Comparison of ENCODE assay signal across 20 cellular contexts in the genomic region with DNA sequence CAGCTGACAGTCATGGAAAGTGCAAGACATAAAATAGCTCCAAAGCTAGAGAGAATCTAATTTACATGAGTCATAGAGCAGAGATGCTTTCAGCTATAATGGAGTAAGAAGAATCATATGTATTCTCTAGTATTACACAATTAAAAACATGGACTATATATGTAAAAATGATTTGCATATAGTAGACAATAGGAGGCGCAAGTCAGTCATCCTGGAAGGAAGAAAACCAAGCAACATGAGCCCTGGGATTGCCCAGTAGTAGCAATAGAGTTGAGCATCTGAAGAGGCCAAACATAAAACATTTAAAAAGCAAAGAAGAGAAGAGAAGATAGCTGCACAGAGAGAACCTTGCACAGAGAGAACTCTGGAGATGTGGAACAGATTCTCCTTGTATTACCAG.
"Had no signal": no experiment of that assay in that cellular context is flagged by ENCODE, and none has a peak within 500 bp of the region (broad histone marks: within the 10 kb centered on the region; RNA-seq: fewer than 3 reads in every experiment).

No MANE protein-coding gene starts in this region.

- H3K36me3 ChIP-seq: ascending aorta, brain microvascular endothelial cell, colonic mucosa, esophagus squamous epithelium, heart left ventricle, pancreas, tibial nerve had no signal

- H3K36me3 Mint-ChIP-seq: memory B cell had no signal

- H3K4me1 Mint-ChIP-seq: activated T-helper 17 cell treated with anti-CD3 and anti-CD28 coated beads, Interleukin-2, amount 50 U/mL, for 72 hours; central memory CD8-positive, alpha-beta T cell; memory B cell had no signal

- H3K27ac Mint-ChIP-seq: activated naive CD4-positive, alpha-beta T cell treated with anti-CD3 and anti-CD28 coated beads, Interleukin-2, amount 50 U/mL, for 72 hours; activated T-helper 17 cell treated with anti-CD3 and anti-CD28 coated beads, Interleukin-2, amount 50 U/mL, for 72 hours; memory B cell; nephron; stimulated activated naive CD8-positive, alpha-beta T cell treated with anti-CD3 and anti-CD28 coated beads, Interleukin-15, Interleukin-2, amounts not matched to agents 100 ng/mL and 50 ng/mL, for 24 hours had no signal

- H3K4me1 ChIP-seq: ascending aorta, colonic mucosa, esophagus squamous epithelium, heart left ventricle, pancreas, psoas muscle, tibial nerve had no signal

- ATAC-seq: activated naive CD4-positive, alpha-beta T cell treated with anti-CD3 and anti-CD28 coated beads, Interleukin-2, amount 50 U/mL, for 72 hours; activated T-helper 17 cell treated with anti-CD3 and anti-CD28 coated beads, Interleukin-2, amount 50 U/mL, for 72 hours; heart left ventricle; pancreas; psoas muscle; right cardiac atrium had no signal

- DNase-seq: activated T-cell treated with anti-CD3 and anti-CD28 coated beads, Interleukin-2, amount 50 U/mL, for 1 hour; brain microvascular endothelial cell; colonic mucosa; dorsolateral prefrontal cortex; esophagus squamous epithelium; heart left ventricle; pancreas; psoas muscle; right cardiac atrium; stimulated activated CD4-positive, alpha-beta T cell treated with anti-CD3 and anti-CD28 coated beads, Interleukin-1b, Interleukin-23, amount 100 ng/mL, for 48 hours; T-helper 9 cell had no signal

- H3K27me3 ChIP-seq: ascending aorta, brain microvascular endothelial cell, colonic mucosa, dorsolateral prefrontal cortex, esophagus squamous epithelium, heart left ventricle, pancreas, tibial nerve had no signal

- H3K27ac ChIP-seq: ascending aorta, brain microvascular endothelial cell, colonic mucosa, dorsolateral prefrontal cortex, esophagus squamous epithelium, heart left ventricle, pancreas, psoas muscle, skin epidermis, tibial nerve had no signal

- H3K4me3 Mint-ChIP-seq: activated T-helper 17 cell treated with anti-CD3 and anti-CD28 coated beads, Interleukin-2, amount 50 U/mL, for 72 hours; central memory CD8-positive, alpha-beta T cell; memory B cell; nephron; stimulated activated naive CD8-positive, alpha-beta T cell treated with anti-CD3 and anti-CD28 coated beads, Interleukin-15, Interleukin-2, amounts not matched to agents 100 ng/mL and 50 ng/mL, for 24 hours had no signal

- H3K27me3 Mint-ChIP-seq: activated T-helper 17 cell treated with anti-CD3 and anti-CD28 coated beads, Interleukin-2, amount 50 U/mL, for 72 hours; central memory CD8-positive, alpha-beta T cell; memory B cell; stimulated activated naive CD8-positive, alpha-beta T cell treated with anti-CD3 and anti-CD28 coated beads, Interleukin-15, Interleukin-2, amounts not matched to agents 100 ng/mL and 50 ng/mL, for 24 hours had no signal

- H3K4me3 ChIP-seq: ascending aorta, colonic mucosa, dorsolateral prefrontal cortex, esophagus squamous epithelium, heart left ventricle, pancreas, psoas muscle, skin epidermis, tibial nerve had no signal

- H3K9me3 ChIP-seq: colonic mucosa, pancreas had no signal
